Comparison of ENCODE assay signal across 8 cellular contexts in genomic region chr17:45314761-45315549, GRCh38. TPM values are rescaled to one million over a fixed set of nuclear protein-coding genes. Genes with fewer than 3 reads are reported as not detected.
A peak's percentile ranks its signal among the peaks of the same experiment; 100 is the strongest.
DNase-seq lines count a peak whose midpoint lies in the region; ATAC-seq and TF ChIP-seq lines count a peak whose summit lies in the region.

No MANE protein-coding gene starts in this region.

- no peak for ATAC-seq in GM19452 (IDR thresholded peaks at IDR 0.05; ENCODE audit: unreplicated experiment)
- no peak for ATAC-seq in GM19467 (IDR thresholded peaks at IDR 0.05; ENCODE audit: unreplicated experiment)

- TF ChIP-seq CTCF in epithelial cell of proximal tubule (conservative IDR thresholded peaks at IDR 0.05; ENCODE audit: low read depth, low read length) = no peak

- DNase-seq in SKM-1 treated with dmso at 0.1 percent for 144 hours (lab: John Stamatoyannopoulos, UW; ENCODE audit: unreplicated experiment) (peak; percentile 6), SKM-1 (lab: John Stamatoyannopoulos, UW; ENCODE audit: unreplicated experiment) (no peak), RPMI7951 (ENCODE audit: low read depth) (peak; percentile 58), epithelial cell of proximal tubule (ENCODE audit: low read depth) (no peak), kidney glomerular epithelial cell (lab: John Stamatoyannopoulos, UW) (no peak)

- peak overlapping the region; percentile 87 for H3K4me3 ChIP-seq in epithelial cell of proximal tubule (ENCODE audit: low read depth, low read length)
- H3K4me3 ChIP-seq in skin epidermis = peak overlapping the region; percentile 51 to 86 (median 76)

- H3K27ac ChIP-seq in skin epidermis = peak overlapping the region in 20 of 21 experiments; percentile 1 to 98 (median 92)

RNA-seq across cellular contexts. Expression of gene MAP3K14, which starts 1.9 kb away (rescaled TPM):
- total RNA-seq in RPMI7951 (2014; rRNA removed; shearing (Covaris generic)) = 2.9 and 5.7 TPM in 2 replicates
- 6.6 and 9.5 TPM in 2 replicates for total RNA-seq in epithelial cell of proximal tubule

RNA-seq across cellular contexts. Expression of gene SPATA32, which starts 53.1 kb away (rescaled TPM):
- not detected in 2 replicates for total RNA-seq in RPMI7951 (2014; rRNA removed; shearing (Covaris generic))
- total RNA-seq in epithelial cell of proximal tubule = not detected in 2 replicates

Comparison
In these comparisons a context has a peak if more than half of its experiments do, and no peak if none do; other contexts are left out.
1. DNase-seq: peak in SKM-1 treated with dmso at 0.1 percent for 144 hours (single experiment) and RPMI7951 (single experiment); none in SKM-1 (single experiment), epithelial cell of proximal tubule (single experiment) and kidney glomerular epithelial cell (single experiment).